1 cellular context compared by ENCODE assay signal in genomic region chr2:9326975-9327374, GRCh38.
TF ChIP-seq lines count a peak whose summit lies in the region.

No MANE protein-coding gene starts in this region.

TF ChIP-seq in IMR-90, 13 proteins besides CTCF, POLR2A, EP300 and RAD21 (continued from another document):
- TF ChIP-seq NFE2L2 (IDR thresholded peaks at IDR 0.05; ENCODE audit: low read depth, low read length) = peak; percentile 67; the same call in 1 of the 2 replicates
